ENCODE assay signal across 9 cellular contexts in the genomic region with DNA sequence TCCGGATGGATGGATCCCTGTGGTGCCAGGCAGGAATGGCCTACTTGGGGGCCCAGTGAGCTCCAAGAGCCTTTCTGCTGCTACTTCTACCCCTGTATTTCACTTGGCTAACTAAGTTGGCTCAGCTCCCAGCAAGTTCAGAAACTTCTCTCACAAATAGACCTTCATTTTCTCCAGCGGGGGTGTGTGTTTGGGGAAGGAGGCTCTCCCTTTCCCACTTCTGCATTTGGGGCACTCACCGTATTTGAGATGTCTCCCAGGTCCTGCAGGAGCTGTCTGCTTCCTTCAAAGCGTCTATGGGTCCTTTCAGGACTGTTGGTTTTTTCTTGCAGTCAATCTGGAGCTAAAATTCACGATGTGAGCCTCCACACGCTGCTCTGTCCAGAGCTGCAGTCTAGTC.
"Had no signal": no experiment of that assay in that cellular context is flagged by ENCODE, and none has a peak within 500 bp of the region (broad histone marks: within the 10 kb centered on the region; RNA-seq: fewer than 3 reads in every experiment).

No MANE protein-coding gene starts in this region.

- H3K4me1 Mint-ChIP-seq: IgD-negative memory B cell had no signal

- H3K36me3 Mint-ChIP-seq: IgD-negative memory B cell had no signal

- H3K4me1 ChIP-seq: HAP-1 had no signal

- H3K9ac ChIP-seq: GM23248 had no signal

- DNase-seq: GM23248, GOT3, H7, HFFc6 had no signal

- H3K27me3 Mint-ChIP-seq: IgD-negative memory B cell had no signal

- H3K36me3 ChIP-seq: HAP-1 had no signal

- H3K9me3 ChIP-seq: HAP-1 had no signal

- H3K27ac ChIP-seq: GM23248, HL-60 had no signal

- ATAC-seq: HCT116, HepG2 had no signal

- H3K27ac Mint-ChIP-seq: HFFc6, IgD-negative memory B cell had no signal

- H3K4me3 Mint-ChIP-seq: HFFc6, IgD-negative memory B cell had no signal

- H3K4me3 ChIP-seq: GM23248, HAP-1 had no signal

- H2AFZ ChIP-seq: GM23248 had no signal
